ENCODE assay signal across 16 cellular contexts in genomic region chr1:76425843-76426145, GRCh38.
DNase-seq lines count a peak whose midpoint lies in the region; ATAC-seq, FAIRE-seq and TF ChIP-seq lines count a peak whose summit lies in the region.
"Had no signal": no experiment of that assay in that cellular context is flagged by ENCODE, and none has a peak within 500 bp of the region (broad histone marks: within the 10 kb centered on the region; RNA-seq: fewer than 3 reads in every experiment).

No MANE protein-coding gene starts in this region.

- no peak for ATAC-seq in mucosa of descending colon
- ATAC-seq: Right ventricle myocardium inferior had no signal

- DNase-seq in DMS53 (lab: John Stamatoyannopoulos, UW) (peak; percentile 44), DMS53 treated with DMSO at 0.1 percent for 48 hours (lab: John Stamatoyannopoulos, UW; ENCODE audit: unreplicated experiment) (no peak), SK-N-MC (ENCODE audit: low read depth, low spot score) (peak; percentile 69), fibroblast of gingiva (ENCODE audit: low read depth) (peak; percentile 66), smooth muscle cell of the brain vasculature (ENCODE audit: low read depth, low spot score) (peak; percentile 24), inferior parietal cortex (ENCODE audit: extremely low spot score) (no peak), mucosa of descending colon (no peak), RCC 7860 (ENCODE audit: low spot score) (no peak)
- DNase-seq: activated naive CD8-positive, alpha-beta T cell treated with anti-CD3 and anti-CD28 coated beads, Interleukin-2, amount 10 ng/mL, durations not matched to agents 7 days and 5 days; effector CD8-positive, alpha-beta T cell; hypothalamus; NCI-H2227 treated with DMSO at 0.1 percent for 48 hours; stimulated activated CD4-positive, alpha-beta T cell treated with anti-CD3 and anti-CD28 coated beads, Interleukin-15, amount 100 ng/mL, for 24 hours had no signal

- TF ChIP-seq CTCF in mucosa of descending colon (IDR thresholded peaks at IDR 0.05) = no peak

- intact Hi-C loops in mucosa of descending colon (cut with DNase I, micrococcal nuclease) = no loop called here

- no peaks in the 10 kb centered on the region for H3K9me3 ChIP-seq in SK-N-MC (ENCODE audit: low read depth, low read length)
- H3K9me3 ChIP-seq in mucosa of descending colon = no peaks in the 10 kb centered on the region
- H3K9me3 ChIP-seq: neutrophil had no signal

- H3K4me3 ChIP-seq in SK-N-MC (peak overlapping the region; percentile 48), mucosa of descending colon (no peak overlapping the region)

- H3K4me1 ChIP-seq in mucosa of descending colon (ENCODE audit: low read depth) = no peaks in the 10 kb centered on the region

- no peak for FAIRE-seq in RCC 7860 (lab: Jason Lieb, UNC)

- peak overlapping the region; percentile 72 for H3K27ac ChIP-seq in SK-N-MC
- H3K27ac ChIP-seq: 22Rv1, neutrophil had no signal

- H3K9ac ChIP-seq in SK-N-MC (ENCODE audit: insufficient read length) = peak overlapping the region; percentile 58

- H3K36me3 ChIP-seq in SK-N-MC (ENCODE audit: insufficient read depth, low read length) = no peaks in the 10 kb centered on the region
- no peaks in the 10 kb centered on the region for H3K36me3 ChIP-seq in mucosa of descending colon (ENCODE audit: low read depth)
- H3K36me3 ChIP-seq: neutrophil had no signal

Comparison
In these comparisons a context has a peak if more than half of its experiments do, and no peak if none do; other contexts are left out.
1. DNase-seq: peak in DMS53 (single experiment), SK-N-MC (single experiment), fibroblast of gingiva (single experiment) and smooth muscle cell of the brain vasculature (single experiment); none in DMS53 treated with DMSO at 0.1 percent for 48 hours (single experiment), inferior parietal cortex (single experiment), mucosa of descending colon (0 of 3) and RCC 7860 (single experiment).